ENCODE assay signal across 1 cellular context in genomic region chr10:112490543-112490942, GRCh38.
A peak's percentile ranks its signal among the peaks of the same experiment; 100 is the strongest.
TF ChIP-seq lines count a peak whose summit lies in the region.

No MANE protein-coding gene starts in this region.

TF ChIP-seq in HEK293, 187 proteins besides CTCF, POLR2A, EP300 and RAD21 (continued from another document):
- TF ChIP-seq PATZ1 (tag by site-specific recombination; IDR thresholded peaks at IDR 0.05) (peak; percentile 33; the same call in 1 of the 2 replicates), IKZF3 (tag by site-specific recombination; IDR thresholded peaks at IDR 0.05) (0 out of 2 replicates have a peak, but pooled peaks have one; percentile 30), WT1 (tag by site-specific recombination; IDR thresholded peaks at IDR 0.05) (peak; percentile 42; the same call in 1 of the 2 replicates), ZNF629 (tag by site-specific recombination; IDR thresholded peaks at IDR 0.05) (peak; percentile 41; the same call in 1 of the 2 replicates), FEZF1 (tag by site-specific recombination; IDR thresholded peaks at IDR 0.05) (peak; percentile 76), TCF7L2 (IDR thresholded peaks at IDR 0.05; ENCODE audit: borderline replicate concordance, low read depth, low read length) (peak; percentile 95), ZNF394 (tag by site-specific recombination; IDR thresholded peaks at IDR 0.05; ENCODE audit: borderline replicate concordance) (peak; percentile 45; the same call in 1 of the 2 replicates)
TF ChIP-seq in HEK293: peak in this region for 21.
